Comparison of ENCODE assay signal across 9 cellular contexts in the genomic region with DNA sequence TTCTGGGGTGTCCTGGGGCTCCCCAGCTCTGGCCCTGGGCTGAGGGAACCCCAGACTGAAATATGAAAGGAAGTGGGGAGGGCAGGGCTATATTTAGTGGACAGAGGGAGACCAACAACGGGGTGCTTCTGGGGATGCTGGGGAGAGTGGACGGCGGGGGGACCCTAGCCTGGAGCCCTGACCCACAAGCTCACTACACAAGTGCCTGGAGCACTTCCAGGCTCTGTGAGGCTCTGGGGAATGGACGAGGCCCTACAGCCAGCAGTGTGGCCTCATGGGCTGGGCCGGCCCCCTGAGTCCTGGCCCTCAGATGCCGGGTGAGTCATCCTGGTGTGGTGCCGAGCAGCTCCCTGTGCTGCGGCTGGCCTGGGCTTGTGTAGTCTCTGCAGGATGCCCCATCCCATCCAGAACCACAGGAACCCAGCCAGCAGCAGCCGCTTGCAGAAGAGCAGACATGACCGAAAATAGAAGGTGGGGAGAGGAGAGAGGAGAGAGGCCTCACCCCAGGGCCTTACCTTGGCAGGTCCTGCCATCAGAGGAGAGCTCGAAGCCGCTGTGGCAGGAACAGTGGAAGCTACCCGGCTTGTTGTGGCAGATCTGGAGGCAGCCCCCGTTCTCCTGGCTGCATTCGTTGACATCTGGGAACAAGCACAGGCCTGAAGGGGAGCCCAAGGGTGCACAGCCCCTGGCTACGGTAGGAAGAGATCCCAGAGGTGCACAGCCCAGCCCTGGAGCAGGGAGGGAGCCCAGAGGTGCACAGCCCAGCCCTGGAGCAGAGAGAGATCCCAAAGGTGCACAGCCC. TPM values are rescaled to one million over a fixed set of nuclear protein-coding genes. Genes with fewer than 3 reads are reported as not detected.
A peak's percentile ranks its signal among the peaks of the same experiment; 100 is the strongest.
DNase-seq lines count a peak whose midpoint lies in the region; ATAC-seq and FAIRE-seq lines count a peak whose summit lies in the region.
"Had no signal": no experiment of that assay in that cellular context is flagged by ENCODE, and none has a peak within 500 bp of the region (broad histone marks: within the 10 kb centered on the region; RNA-seq: fewer than 3 reads in every experiment).

No MANE protein-coding gene starts in this region.

- H3K36me3 ChIP-seq in small intestine (ENCODE audit: control insufficient read depth in 2 of 2, insufficient read depth in 2 of 2, low read length in 2 of 2): no peaks in the 10 kb centered on the region

- DNase-seq in DMS79 treated with DMSO at 0.1 percent for 48 hours (lab: John Stamatoyannopoulos, UW) (peak; percentile 98), NCI-H1694 (lab: John Stamatoyannopoulos, UW) (peak; percentile 49), brain pericyte (ENCODE audit: low read depth, low spot score) (peak; percentile 89), iPS-NIHi11 (ENCODE audit: low spot score) (peak; percentile 80), small intestine (peak; percentile 68), T-helper 9 cell (no peak)

- FAIRE-seq in small intestine (lab: Jason Lieb, UNC): no peak

- peak overlapping the region in 1 of 2 donors; percentile 38 for H3K27ac ChIP-seq in small intestine (ENCODE audit: low read depth in 1 of 2, low read length in 1 of 2)
- H3K27ac ChIP-seq: SK-N-MC had no signal

- 45 to 49% (median 48%) methylated on average over 16 of the region's 16 CpGs for WGBS in small intestine, 3 donors

- no peak overlapping the region for H3K4me3 ChIP-seq in small intestine (ENCODE audit: low read depth in 1 of 2, low read length in 2 of 2)
- H3K4me3 ChIP-seq: SK-N-MC had no signal

- no peaks in the 10 kb centered on the region for H3K9me3 ChIP-seq in small intestine (ENCODE audit: control insufficient read depth, low read depth)

- peaks cover 4 to 11% of the 10 kb centered on the region in 2 donors for H3K4me1 ChIP-seq in small intestine (ENCODE audit: control insufficient read depth in 2 of 2, insufficient read depth in 1 of 2, low read depth in 1 of 2, low read length in 1 of 2)

- no peaks in the 10 kb centered on the region for H3K27me3 ChIP-seq in small intestine (ENCODE audit: control insufficient read depth in 2 of 2, insufficient read depth in 2 of 2, low read length in 2 of 2)

- ATAC-seq in HG02973 (IDR thresholded peaks at IDR 0.05; ENCODE audit: unreplicated experiment): no peak
- ATAC-seq in HG03135 (IDR thresholded peaks at IDR 0.05; ENCODE audit: unreplicated experiment): no peak

RNA-seq across cellular contexts. Expression of gene GAS6, which starts 26.1 kb away (rescaled TPM):
- 100 to 1,000 TPM in 2 of 3 donors, 10 to 100 TPM in 1; 69.2 to 136 (median 103) TPM for polyA plus RNA-seq in small intestine
